ENCODE assay signal across 35 cellular contexts in the genomic region with DNA sequence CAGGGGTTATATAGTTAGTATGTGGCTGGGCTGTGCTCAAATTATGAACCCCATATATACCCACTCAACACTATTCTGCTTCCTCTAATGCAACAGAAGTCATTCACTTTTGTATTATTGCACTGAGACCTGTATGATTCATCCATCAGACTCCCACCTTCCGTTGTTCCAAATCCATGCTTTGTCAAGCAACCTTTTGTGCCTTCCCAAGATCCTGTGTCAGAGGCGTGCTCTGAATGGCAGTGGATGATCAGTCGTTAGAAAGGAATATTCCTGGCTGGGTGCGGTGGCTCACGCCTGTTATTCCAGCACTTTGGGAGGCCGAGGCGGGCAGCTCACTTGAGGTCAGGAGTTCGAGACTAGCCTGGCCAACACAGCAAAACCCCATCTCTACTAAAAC.
"Had no signal": no experiment of that assay in that cellular context is flagged by ENCODE, and none has a peak within 500 bp of the region (broad histone marks: within the 10 kb centered on the region; RNA-seq: fewer than 3 reads in every experiment).

No MANE protein-coding gene starts in this region.

- DNase-seq: Karpas-422, Kasumi-1, KBM-7, KG1, MM.1S, MV-4-11, NCI-H1048, NCI-H1092, NCI-H1092 treated with DMSO at 0.1 percent for 48 hours, NCI-H1105, NCI-H1105 treated with DMSO at 0.1 percent for 48 hours, NCI-H1417, NCI-H1417 treated with DMSO at 0.1 percent for 48 hours, NCI-H1436, NCI-H1436 treated with DMSO at 0.1 percent for 48 hours, NCI-H146, NCI-H1694, NCI-H1694 treated with DMSO at 0.1 percent for 48 hours, NCI-H187, NCI-H187 treated with DMSO at 0.1 percent for 48 hours, NCI-H1930, NCI-H2029, NCI-H2029 treated with DMSO at 0.1 percent for 48 hours, NCI-H2081, NCI-H2081 treated with DMSO at 0.1 percent for 48 hours, NCI-H2107, NCI-H2171, NCI-H2171 treated with DMSO at 0.1 percent for 48 hours, NCI-H2227 treated with DMSO at 0.1 percent for 48 hours, NCI-H226, NCI-H345, NCI-H446, NCI-H446 treated with DMSO at 0.1 percent for 48 hours, NCI-H510A had no signal

- H3K9ac ChIP-seq: KMS-11 had no signal

- H3K27ac ChIP-seq: KMS-11 had no signal

- H3K4me2 ChIP-seq: KMS-11 had no signal
